ENCODE assay signal across 8 cellular contexts in genomic region chr12:117188961-117189724, GRCh38. TPM values are rescaled to one million over a fixed set of nuclear protein-coding genes. Genes with fewer than 3 reads are reported as not detected.
DNase-seq lines count a peak whose midpoint lies in the region; ATAC-seq and TF ChIP-seq lines count a peak whose summit lies in the region.

No MANE protein-coding gene starts in this region.

- H4K20me1 ChIP-seq in KMS-11 (ENCODE audit: insufficient read depth): no peaks in the 10 kb centered on the region

- peak overlapping the region; percentile 75 for H3K27ac ChIP-seq in CD4-positive, CD25-positive, alpha-beta regulatory T cell (ENCODE audit: insufficient read depth, low read length, poor library complexity, severe bottlenecking)
- no peak overlapping the region for H3K27ac ChIP-seq in KMS-11

- H3K4me3 ChIP-seq in CD4-positive, CD25-positive, alpha-beta regulatory T cell (ENCODE audit: low read depth, low read length): peak overlapping the region; percentile 81
- no peak overlapping the region for H3K4me3 ChIP-seq in KMS-11 (IDR thresholded peaks at IDR 0.05; ENCODE audit: insufficient read depth, low read depth, low read length)

- DNase-seq in CD4-positive, CD25-positive, alpha-beta regulatory T cell: no peak
- peak; percentile 53 for DNase-seq in cerebellar cortex (ENCODE audit: low spot score)
- peak; percentile 56 for DNase-seq in left kidney (ENCODE audit: low read depth, low spot score)
- no peak for DNase-seq in ACHN
- DNase-seq in retina: no peak

- H3K9me3 Mint-ChIP-seq in CD4-positive, CD25-positive, alpha-beta regulatory T cell: peaks cover 0 to 4% (median 0%) of the 10 kb centered on the region in 7 donors
- no peaks in the 10 kb centered on the region for H3K9me3 Mint-ChIP-seq in stimulated activated memory B cell treated with anti-CD40 and anti-IgM and Interleukin-4, amounts not matched to agents 10 μg/mL and 1 μg/mL and 100 μg/mL, for 72 hours

- H3K27ac Mint-ChIP-seq in CD4-positive, CD25-positive, alpha-beta regulatory T cell: peak overlapping the region; percentile 75 to 94 (median 88)
- peak overlapping the region; percentile 83 for H3K27ac Mint-ChIP-seq in stimulated activated memory B cell treated with anti-CD40 and anti-IgM and Interleukin-4, amounts not matched to agents 10 μg/mL and 1 μg/mL and 100 μg/mL, for 72 hours

- peak overlapping the region; percentile 49; the same call in 1 of the 2 replicates for H2AFZ ChIP-seq in KMS-11 (ENCODE audit: low read depth)

- peaks cover 3% of the 10 kb centered on the region for H3K27me3 ChIP-seq in CD4-positive, CD25-positive, alpha-beta regulatory T cell (ENCODE audit: control insufficient read depth, insufficient read depth, low read length)
- no peaks in the 10 kb centered on the region for H3K27me3 ChIP-seq in KMS-11 (ENCODE audit: insufficient read depth, low read depth)

- H3K79me2 ChIP-seq in KMS-11 (ENCODE audit: insufficient read depth, low read depth): peaks cover 21% of the 10 kb centered on the region; the same call in 1 of the 2 replicates

- peaks cover 30% of the 10 kb centered on the region for H3K36me3 ChIP-seq in CD4-positive, CD25-positive, alpha-beta regulatory T cell (ENCODE audit: control insufficient read depth, insufficient read depth, low read length)
- H3K36me3 ChIP-seq in KMS-11 (ENCODE audit: insufficient read depth): no peaks in the 10 kb centered on the region

- H3K4me3 Mint-ChIP-seq in CD4-positive, CD25-positive, alpha-beta regulatory T cell: peak overlapping the region; percentile 95 to 98 (median 96)
- H3K4me3 Mint-ChIP-seq in stimulated activated memory B cell treated with anti-CD40 and anti-IgM and Interleukin-4, amounts not matched to agents 10 μg/mL and 1 μg/mL and 100 μg/mL, for 72 hours: peak overlapping the region; percentile 89

- in situ Hi-C loops in ACHN (cut with HindIII; ENCODE audit: low pct_ligation_motif_present, low pct_unique_long_range_greater_than_20kb, low sequenced_read_pairs): no loop called here

- peak overlapping the region; percentile 58; the same call in 1 of the 2 replicates for H3K9ac ChIP-seq in KMS-11

- no peak for TF ChIP-seq CTCF in KMS-11 (conservative IDR thresholded peaks at IDR 0.05; ENCODE audit: low read depth, low read length)

- peak overlapping the region; percentile 71 for H3K4me2 ChIP-seq in KMS-11

- peaks cover 26 to 56% (median 35%) of the 10 kb centered on the region in 4 donors for H3K4me1 Mint-ChIP-seq in CD4-positive, CD25-positive, alpha-beta regulatory T cell
- peaks cover 21% of the 10 kb centered on the region for H3K4me1 Mint-ChIP-seq in stimulated activated memory B cell treated with anti-CD40 and anti-IgM and Interleukin-4, amounts not matched to agents 10 μg/mL and 1 μg/mL and 100 μg/mL, for 72 hours

- H3K27me3 Mint-ChIP-seq in CD4-positive, CD25-positive, alpha-beta regulatory T cell: peaks cover 5% of the 10 kb centered on the region
- H3K27me3 Mint-ChIP-seq in stimulated activated memory B cell treated with anti-CD40 and anti-IgM and Interleukin-4, amounts not matched to agents 10 μg/mL and 1 μg/mL and 100 μg/mL, for 72 hours: no peaks in the 10 kb centered on the region

- peaks cover 24% of the 10 kb centered on the region for H3K4me1 ChIP-seq in CD4-positive, CD25-positive, alpha-beta regulatory T cell (ENCODE audit: control insufficient read depth, insufficient read depth, low read length, poor library complexity, severe bottlenecking)
- peaks cover 18% of the 10 kb centered on the region for H3K4me1 ChIP-seq in KMS-11 (ENCODE audit: low read depth, poor library complexity, severe bottlenecking)

- peaks cover 13% of the 10 kb centered on the region for H3K36me3 Mint-ChIP-seq in CD4-positive, CD25-positive, alpha-beta regulatory T cell
- peaks cover 18% of the 10 kb centered on the region for H3K36me3 Mint-ChIP-seq in stimulated activated memory B cell treated with anti-CD40 and anti-IgM and Interleukin-4, amounts not matched to agents 10 μg/mL and 1 μg/mL and 100 μg/mL, for 72 hours

- H3K9me3 ChIP-seq in CD4-positive, CD25-positive, alpha-beta regulatory T cell (ENCODE audit: control insufficient read depth in 2 of 2, low read length in 2 of 2): no peaks in the 10 kb centered on the region

- no peak for ATAC-seq in CD4-positive, CD25-positive, alpha-beta regulatory T cell (ENCODE audit: low read depth in 2 of 2)
- ATAC-seq in stimulated activated memory B cell treated with anti-CD40 and anti-IgM and Interleukin-4, amounts not matched to agents 10 μg/mL and 1 μg/mL and 100 μg/mL, for 72 hours: no peak
- no peak for ATAC-seq in GM18907 (IDR thresholded peaks at IDR 0.05; ENCODE audit: unreplicated experiment)

RNA-seq across cellular contexts. Expression of gene FBXO21, which starts 1.1 kb away (rescaled TPM):
- total RNA-seq in CD4-positive, CD25-positive, alpha-beta regulatory T cell: 61.0 TPM
- 10 to 100 TPM; 49.4 to 53.0 (median 51.0) TPM for polyA plus RNA-seq in CD4-positive, CD25-positive, alpha-beta regulatory T cell

Comparison
In these comparisons a context has a peak if more than half of its experiments do, and no peak if none do; other contexts are left out.
1. DNase-seq: peak in cerebellar cortex (single experiment) and left kidney (single experiment); none in CD4-positive, CD25-positive, alpha-beta regulatory T cell (0 of 3), ACHN (single experiment) and retina (single experiment).